8 cellular contexts compared by ENCODE assay signal in genomic region chr16:86554917-86555762, GRCh38. TPM values are rescaled to one million over a fixed set of nuclear protein-coding genes. Genes with fewer than 3 reads are reported as not detected.
DNase-seq lines count a peak whose midpoint lies in the region; ATAC-seq and TF ChIP-seq lines count a peak whose summit lies in the region.

Gene MTHFSD (minus strand): TSS chr16:86555235. CDS start chr16:86555184, 51 bp downstream.

- no peak for TF ChIP-seq CTCF in BE2C (IDR thresholded peaks at IDR 0.05; ENCODE audit: low read depth, low read length)

- ATAC-seq in HG03442 (IDR thresholded peaks at IDR 0.05; ENCODE audit: unreplicated experiment) = peak; percentile 85

- H3K4me3 Mint-ChIP-seq in activated CD4-positive, alpha-beta T cell treated with anti-CD3 and anti-CD28 coated beads, Interleukin-2, amount 10 ng/mL, durations not matched to agents 24 days and 14 days = peak within 1 kb of the TSS; percentile 95

- H3K27me3 ChIP-seq in BE2C = no peaks in the 10 kb centered on the region

- H3K9me3 Mint-ChIP-seq in activated CD4-positive, alpha-beta T cell treated with anti-CD3 and anti-CD28 coated beads, Interleukin-2, amount 10 ng/mL, durations not matched to agents 24 days and 14 days = no peaks in the 10 kb centered on the region

- intact Hi-C loops in activated CD4-positive, alpha-beta T cell treated with anti-CD3 and anti-CD28 coated beads, Interleukin-2, amount 10 ng/mL, durations not matched to agents 24 days and 14 days (cut with micrococcal nuclease) = no loop called here

- H3K36me3 ChIP-seq in BE2C = peaks cover 3% of the 10 kb centered on the region; the same call in 1 of the 2 replicates

- 0 out of 2 replicates have a peak, but pooled peaks cover 2% of the 10 kb centered on the region for H3K9me3 ChIP-seq in BE2C

- no peaks in the 10 kb centered on the region for H3K27me3 Mint-ChIP-seq in activated CD4-positive, alpha-beta T cell treated with anti-CD3 and anti-CD28 coated beads, Interleukin-2, amount 10 ng/mL, durations not matched to agents 24 days and 14 days

- H3K36me3 Mint-ChIP-seq in activated CD4-positive, alpha-beta T cell treated with anti-CD3 and anti-CD28 coated beads, Interleukin-2, amount 10 ng/mL, durations not matched to agents 24 days and 14 days (ENCODE audit: low read depth) = peaks cover 16% of the 10 kb centered on the region

- DNase-seq in BE2C (peak; percentile 95), GM19240 (ENCODE audit: insufficient read length, low spot score) (peak; percentile 92), NCI-H526 (lab: John Stamatoyannopoulos, UW) (peak; percentile 51 to 88), cortex of kidney (lab: John Stamatoyannopoulos, UW) (peak; percentile 30), left kidney (ENCODE audit: low read depth, low spot score) (peak; percentile 97)
- DNase-seq in activated CD4-positive, alpha-beta T cell treated with anti-CD3 and anti-CD28 coated beads, Interleukin-2, amount 10 ng/mL, durations not matched to agents 24 days and 14 days = peak; percentile 99
- DNase-seq in stimulated activated CD4-positive, alpha-beta T cell treated with anti-CD3 and anti-CD28 coated beads, Interleukin-1b, Interleukin-23, amount 100 ng/mL, for 48 hours = peak; percentile 94

- peak within 1 kb of the TSS; percentile 97 for H3K4me3 ChIP-seq in BE2C (ENCODE audit: low read depth, low read length)

- peaks cover 10% of the 10 kb centered on the region for H3K4me1 Mint-ChIP-seq in activated CD4-positive, alpha-beta T cell treated with anti-CD3 and anti-CD28 coated beads, Interleukin-2, amount 10 ng/mL, durations not matched to agents 24 days and 14 days

- no peaks in the 10 kb centered on the region; the same call in 1 of the 2 replicates for H3K4me1 ChIP-seq in BE2C

- peak within 1 kb of the TSS; percentile 98 for H3K27ac Mint-ChIP-seq in activated CD4-positive, alpha-beta T cell treated with anti-CD3 and anti-CD28 coated beads, Interleukin-2, amount 10 ng/mL, durations not matched to agents 24 days and 14 days

RNA-seq across cellular contexts. Expression of gene MTHFSD, which starts in this region (rescaled TPM):
- polyA plus RNA-seq in BE2C (2012; ENCODE audit: insufficient read depth, insufficient read length, low read depth) = 39.6 TPM
- 27.2 and 29.1 TPM in 2 replicates for total RNA-seq in activated CD4-positive, alpha-beta T cell treated with anti-CD3 and anti-CD28 coated beads, Interleukin-2, amount 10 ng/mL, durations not matched to agents 24 days and 14 days

Comparison
In these comparisons a context has a peak if more than half of its experiments do, and no peak if none do; other contexts are left out.
1. Peak in every context shown above with its lines: DNase-seq, ATAC-seq and H3K4me3 ChIP-seq.
2. DNase-seq: peak in every context shown above with its lines; median percentile 99 in activated CD4-positive, alpha-beta T cell treated with anti-CD3 and anti-CD28 coated beads, Interleukin-2, amount 10 ng/mL, durations not matched to agents 24 days and 14 days; 97 in left kidney; 95 in BE2C; 94 in stimulated activated CD4-positive, alpha-beta T cell treated with anti-CD3 and anti-CD28 coated beads, Interleukin-1b, Interleukin-23, amount 100 ng/mL, for 48 hours; 92 in GM19240; 70 in NCI-H526; 30 in cortex of kidney.